Comparison of ENCODE assay signal across 2 cellular contexts in genomic region chr3:97823503-97824004, GRCh38.
TF ChIP-seq lines count a peak whose summit lies in the region.

No MANE protein-coding gene starts in this region.

TF ChIP-seq in SK-N-SH, 30 proteins besides CTCF, POLR2A, EP300 and RAD21:
- no peak for TF ChIP-seq FOXM1 (IDR thresholded peaks at IDR 0.05; ENCODE audit: low read depth)
- TF ChIP-seq ELF1 (IDR thresholded peaks at IDR 0.05), result no peak
- no peak for TF ChIP-seq RFX5 (IDR thresholded peaks at IDR 0.05; ENCODE audit: low read length)
- TF ChIP-seq USF2 (IDR thresholded peaks at IDR 0.05; ENCODE audit: borderline replicate concordance, low read depth, low read length), result no peak
- TF ChIP-seq YY1 (IDR thresholded peaks at IDR 0.05; ENCODE audit: low read depth), result no peak
- TF ChIP-seq EZH2phosphoT487 (IDR thresholded peaks at IDR 0.05; ENCODE audit: borderline replicate concordance, low read depth), result no peak
- no peak for TF ChIP-seq NRF1 (IDR thresholded peaks at IDR 0.05; ENCODE audit: low read depth, low read length)
- TF ChIP-seq CHD2 (IDR thresholded peaks at IDR 0.05; ENCODE audit: low read length, partially characterized antibody), result no peak
- no peak for TF ChIP-seq FOXJ3 (CRISPR knock-in tag; IDR thresholded peaks at IDR 0.05)
- no peak for TF ChIP-seq REST (IDR thresholded peaks at IDR 0.05; ENCODE audit: low read depth, low read length)
- no peak for TF ChIP-seq PBX3 (IDR thresholded peaks at IDR 0.05)
- no peak for TF ChIP-seq MEF2A (IDR thresholded peaks at IDR 0.05; ENCODE audit: borderline replicate concordance, low read depth)
- no peak for TF ChIP-seq RCOR1 (IDR thresholded peaks at IDR 0.05; ENCODE audit: low read length)
- TF ChIP-seq GATA2 (CRISPR knock-in tag; IDR thresholded peaks at IDR 0.05), result no peak
- no peak for TF ChIP-seq TAF1 (IDR thresholded peaks at IDR 0.05; ENCODE audit: borderline replicate concordance, low read depth, low read length)
- no peak for TF ChIP-seq TCF12 (IDR thresholded peaks at IDR 0.05)
- no peak for TF ChIP-seq ZBTB33 (IDR thresholded peaks at IDR 0.05; ENCODE audit: borderline replicate concordance, low read depth)
- TF ChIP-seq GABPA (IDR thresholded peaks at IDR 0.05; ENCODE audit: low read depth), result no peak

TF ChIP-seq in SK-N-SH treated with all-trans-retinoic acid at 6 μM for 48 hours, 23 proteins besides CTCF, POLR2A, EP300 and RAD21 (continued from another document):
- TF ChIP-seq CSDC2 (CRISPR knock-in tag; IDR thresholded peaks at IDR 0.05) (no peak), GLIS3 (CRISPR knock-in tag; IDR thresholded peaks at IDR 0.05) (no peak), CREB5 (CRISPR knock-in tag; IDR thresholded peaks at IDR 0.05; ENCODE audit: low read depth) (no peak), ARNTL (CRISPR knock-in tag; IDR thresholded peaks at IDR 0.05; ENCODE audit: borderline replicate concordance, low read depth) (no peak), PPARA (CRISPR knock-in tag; IDR thresholded peaks at IDR 0.05; ENCODE audit: borderline replicate concordance) (no peak)
